14 cellular contexts compared by ENCODE assay signal in genomic region chr2:172859821-172860707, GRCh38.
DNase-seq lines count a peak whose midpoint lies in the region; ATAC-seq and TF ChIP-seq lines count a peak whose summit lies in the region.
"Had no signal": no experiment of that assay in that cellular context is flagged by ENCODE, and none has a peak within 500 bp of the region (broad histone marks: within the 10 kb centered on the region; RNA-seq: fewer than 3 reads in every experiment).

No MANE protein-coding gene starts in this region.

- H3F3A ChIP-seq in GM23338 (replicated peaks; ENCODE audit: low read depth), result no peaks in the 10 kb centered on the region

- no peaks in the 10 kb centered on the region for H4K20me1 ChIP-seq in GM23338 (replicated peaks; ENCODE audit: insufficient read depth)

- no peaks in the 10 kb centered on the region for H3K36me3 Mint-ChIP-seq in GM23338 (ENCODE audit: low read depth)

- no peak for TF ChIP-seq EP300 in tibial nerve (IDR thresholded peaks at IDR 0.05)

- H2AFZ ChIP-seq in GM23338, result peak overlapping the region; percentile 3; the same call in 1 of the 2 replicates

- H3K9me3 ChIP-seq in mesodermal cell (ENCODE audit: control insufficient read depth, low read length) (no peaks in the 10 kb centered on the region), tibial nerve (no peaks in the 10 kb centered on the region)
- H3K9me3 ChIP-seq: SJSA1 had no signal

- no peaks in the 10 kb centered on the region for H3K9me3 Mint-ChIP-seq in GM23338

- H3K79me2 ChIP-seq in GM23338 (replicated peaks; ENCODE audit: insufficient read depth), result no peaks in the 10 kb centered on the region

- peaks cover 8% of the 10 kb centered on the region; the same call in 2 of the 3 replicates for H3K4me1 Mint-ChIP-seq in GM23338

- no peaks in the 10 kb centered on the region for H3K27me3 Mint-ChIP-seq in GM23338 (ENCODE audit: insufficient read depth, low read depth, poor library complexity)

- H3K9me2 ChIP-seq in GM23338 (ENCODE audit: insufficient read depth), result no peaks in the 10 kb centered on the region

- no peak overlapping the region for H3K27ac Mint-ChIP-seq in GM23338
- H3K27ac Mint-ChIP-seq: activated naive CD8-positive, alpha-beta T cell had no signal

- H3K4me1 ChIP-seq in GM23338 (ENCODE audit: insufficient read depth) (peaks cover 9% of the 10 kb centered on the region; the same call in 1 of the 2 replicates), mesodermal cell (ENCODE audit: control insufficient read depth, insufficient read depth, low read length, poor library complexity, severe bottlenecking) (peaks cover 11% of the 10 kb centered on the region), tibial nerve (peaks cover 0 to 15% (median 5%) of the 10 kb centered on the region in 4 donors)

- no peak overlapping the region for H3K4me3 ChIP-seq in GM23338
- H3K4me3 ChIP-seq in choroid plexus epithelial cell (ENCODE audit: low read depth, low read length), result peak overlapping the region; percentile 44
- no peak overlapping the region for H3K4me3 ChIP-seq in mesodermal cell (ENCODE audit: extremely low read depth, insufficient read depth, low read length, poor library complexity, severe bottlenecking)
- H3K4me3 ChIP-seq in tibial nerve, result peak overlapping the region in 1 of 4 donors; percentile 23
- H3K4me3 ChIP-seq: SJSA1 had no signal

- no peak for TF ChIP-seq POLR2A in tibial nerve (IDR thresholded peaks at IDR 0.05)

- H3K27ac ChIP-seq in GM23338 (ENCODE audit: low read depth), result no peak overlapping the region
- H3K27ac ChIP-seq in mesodermal cell (ENCODE audit: low read depth, low read length, severe bottlenecking), result peak overlapping the region; percentile 36
- H3K27ac ChIP-seq in tibial nerve, result no peak overlapping the region
- H3K27ac ChIP-seq: C4-2B, SJSA1 had no signal

- DNase-seq in GM23338 (ENCODE audit: low spot score) (no peak), NCI-H510A (lab: John Stamatoyannopoulos, UW) (peak; percentile 9), choroid plexus epithelial cell (ENCODE audit: low read depth) (peak; percentile 26), T1000 (lab: John Stamatoyannopoulos, UW) (no peak), CD1c-positive myeloid dendritic cell (ENCODE audit: extremely low spot score) (no peak), tibial nerve (ENCODE audit: low spot score in 2 of 2) (no peak)
- DNase-seq: activated CD4-positive, alpha-beta T cell treated with anti-CD3 and anti-CD28 coated beads, Interleukin-2, amount 50 U/mL, for 48 hours; NCI-H1694 had no signal

- 85 to 86% methylated on average over 5 to 8 of the region's 10 CpGs for WGBS in mesodermal cell (ENCODE audit: insufficient coverage in 2 of 2), 2 experiments
- WGBS in tibial nerve, 2 donors, result 22 to 36% methylated on average over 10 of the region's 10 CpGs

- H3K36me3 ChIP-seq in GM23338 (ENCODE audit: insufficient read depth) (no peaks in the 10 kb centered on the region), mesodermal cell (ENCODE audit: control insufficient read depth, insufficient read depth, low read length) (no peaks in the 10 kb centered on the region), tibial nerve (no peaks in the 10 kb centered on the region)
- H3K36me3 ChIP-seq: SJSA1 had no signal

- H3K27me3 ChIP-seq in GM23338 (ENCODE audit: insufficient read depth) (no peaks in the 10 kb centered on the region), tibial nerve (no peaks in the 10 kb centered on the region)
- H3K27me3 ChIP-seq: SJSA1 had no signal

- no peak overlapping the region for H3K4me2 ChIP-seq in GM23338

- H3K4me3 Mint-ChIP-seq in GM23338, result no peak overlapping the region
- H3K4me3 Mint-ChIP-seq: activated naive CD8-positive, alpha-beta T cell had no signal

- ATAC-seq in GM23338, result no peak
- ATAC-seq in GM18909 (IDR thresholded peaks at IDR 0.05; ENCODE audit: poor library complexity, unreplicated experiment), result no peak
- ATAC-seq: left lobe of liver had no signal

- TF ChIP-seq CTCF in GM23338 (conservative IDR thresholded peaks at IDR 0.05; ENCODE audit: low read depth in 2 of 2) (no peak), choroid plexus epithelial cell (conservative IDR thresholded peaks at IDR 0.05; ENCODE audit: low read depth, low read length) (no peak), tibial nerve (IDR thresholded peaks at IDR 0.05) (no peak)

TF ChIP-seq in GM23338, 12 proteins besides CTCF, POLR2A, EP300 and RAD21 (continues in another document):
- TF ChIP-seq, protein P1, sequence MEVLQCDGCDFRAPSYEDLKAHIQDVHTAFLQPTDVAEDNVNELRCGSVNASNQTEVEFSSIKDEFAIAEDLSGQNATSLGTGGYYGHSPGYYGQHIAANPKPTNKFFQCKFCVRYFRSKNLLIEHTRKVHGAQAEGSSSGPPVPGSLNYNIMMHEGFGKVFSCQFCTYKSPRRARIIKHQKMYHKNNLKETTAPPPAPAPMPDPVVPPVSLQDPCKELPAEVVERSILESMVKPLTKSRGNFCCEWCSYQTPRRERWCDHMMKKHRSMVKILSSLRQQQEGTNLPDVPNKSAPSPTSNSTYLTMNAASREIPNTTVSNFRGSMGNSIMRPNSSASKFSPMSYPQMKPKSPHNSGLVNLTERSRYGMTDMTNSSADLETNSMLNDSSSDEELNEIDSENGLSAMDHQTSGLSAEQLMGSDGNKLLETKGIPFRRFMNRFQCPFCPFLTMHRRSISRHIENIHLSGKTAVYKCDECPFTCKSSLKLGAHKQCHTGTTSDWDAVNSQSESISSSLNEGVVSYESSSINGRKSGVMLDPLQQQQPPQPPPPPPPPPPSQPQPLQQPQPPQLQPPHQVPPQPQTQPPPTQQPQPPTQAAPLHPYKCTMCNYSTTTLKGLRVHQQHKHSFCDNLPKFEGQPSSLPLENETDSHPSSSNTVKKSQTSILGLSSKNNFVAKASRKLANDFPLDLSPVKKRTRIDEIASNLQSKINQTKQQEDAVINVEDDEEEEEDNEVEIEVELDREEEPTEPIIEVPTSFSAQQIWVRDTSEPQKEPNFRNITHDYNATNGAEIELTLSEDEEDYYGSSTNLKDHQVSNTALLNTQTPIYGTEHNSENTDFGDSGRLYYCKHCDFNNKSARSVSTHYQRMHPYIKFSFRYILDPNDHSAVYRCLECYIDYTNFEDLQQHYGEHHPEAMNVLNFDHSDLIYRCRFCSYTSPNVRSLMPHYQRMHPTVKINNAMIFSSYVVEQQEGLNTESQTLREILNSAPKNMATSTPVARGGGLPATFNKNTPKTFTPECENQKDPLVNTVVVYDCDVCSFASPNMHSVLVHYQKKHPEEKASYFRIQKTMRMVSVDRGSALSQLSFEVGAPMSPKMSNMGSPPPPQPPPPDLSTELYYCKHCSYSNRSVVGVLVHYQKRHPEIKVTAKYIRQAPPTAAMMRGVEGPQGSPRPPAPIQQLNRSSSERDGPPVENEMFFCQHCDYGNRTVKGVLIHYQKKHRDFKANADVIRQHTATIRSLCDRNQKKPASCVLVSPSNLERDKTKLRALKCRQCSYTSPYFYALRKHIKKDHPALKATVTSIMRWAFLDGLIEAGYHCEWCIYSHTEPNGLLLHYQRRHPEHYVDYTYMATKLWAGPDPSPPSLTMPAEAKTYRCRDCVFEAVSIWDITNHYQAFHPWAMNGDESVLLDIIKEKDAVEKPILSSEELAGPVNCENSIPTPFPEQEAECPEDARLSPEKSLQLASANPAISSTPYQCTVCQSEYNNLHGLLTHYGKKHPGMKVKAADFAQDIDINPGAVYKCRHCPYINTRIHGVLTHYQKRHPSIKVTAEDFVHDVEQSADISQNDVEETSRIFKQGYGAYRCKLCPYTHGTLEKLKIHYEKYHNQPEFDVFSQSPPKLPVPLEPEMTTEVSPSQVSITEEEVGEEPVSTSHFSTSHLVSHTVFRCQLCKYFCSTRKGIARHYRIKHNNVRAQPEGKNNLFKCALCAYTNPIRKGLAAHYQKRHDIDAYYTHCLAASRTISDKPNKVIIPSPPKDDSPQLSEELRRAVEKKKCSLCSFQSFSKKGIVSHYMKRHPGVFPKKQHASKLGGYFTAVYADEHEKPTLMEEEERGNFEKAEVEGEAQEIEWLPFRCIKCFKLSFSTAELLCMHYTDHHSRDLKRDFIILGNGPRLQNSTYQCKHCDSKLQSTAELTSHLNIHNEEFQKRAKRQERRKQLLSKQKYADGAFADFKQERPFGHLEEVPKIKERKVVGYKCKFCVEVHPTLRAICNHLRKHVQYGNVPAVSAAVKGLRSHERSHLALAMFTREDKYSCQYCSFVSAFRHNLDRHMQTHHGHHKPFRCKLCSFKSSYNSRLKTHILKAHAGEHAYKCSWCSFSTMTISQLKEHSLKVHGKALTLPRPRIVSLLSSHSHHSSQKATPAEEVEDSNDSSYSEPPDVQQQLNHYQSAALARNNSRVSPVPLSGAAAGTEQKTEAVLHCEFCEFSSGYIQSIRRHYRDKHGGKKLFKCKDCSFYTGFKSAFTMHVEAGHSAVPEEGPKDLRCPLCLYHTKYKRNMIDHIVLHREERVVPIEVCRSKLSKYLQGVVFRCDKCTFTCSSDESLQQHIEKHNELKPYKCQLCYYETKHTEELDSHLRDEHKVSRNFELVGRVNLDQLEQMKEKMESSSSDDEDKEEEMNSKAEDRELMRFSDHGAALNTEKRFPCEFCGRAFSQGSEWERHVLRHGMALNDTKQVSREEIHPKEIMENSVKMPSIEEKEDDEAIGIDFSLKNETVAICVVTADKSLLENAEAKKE (CRISPR knock-in tag; IDR thresholded peaks at IDR 0.05), result no peak
- TF ChIP-seq ZNF331 (CRISPR knock-in tag; IDR thresholded peaks at IDR 0.05; ENCODE audit: low read depth), result no peak
- TF ChIP-seq, protein P2, sequence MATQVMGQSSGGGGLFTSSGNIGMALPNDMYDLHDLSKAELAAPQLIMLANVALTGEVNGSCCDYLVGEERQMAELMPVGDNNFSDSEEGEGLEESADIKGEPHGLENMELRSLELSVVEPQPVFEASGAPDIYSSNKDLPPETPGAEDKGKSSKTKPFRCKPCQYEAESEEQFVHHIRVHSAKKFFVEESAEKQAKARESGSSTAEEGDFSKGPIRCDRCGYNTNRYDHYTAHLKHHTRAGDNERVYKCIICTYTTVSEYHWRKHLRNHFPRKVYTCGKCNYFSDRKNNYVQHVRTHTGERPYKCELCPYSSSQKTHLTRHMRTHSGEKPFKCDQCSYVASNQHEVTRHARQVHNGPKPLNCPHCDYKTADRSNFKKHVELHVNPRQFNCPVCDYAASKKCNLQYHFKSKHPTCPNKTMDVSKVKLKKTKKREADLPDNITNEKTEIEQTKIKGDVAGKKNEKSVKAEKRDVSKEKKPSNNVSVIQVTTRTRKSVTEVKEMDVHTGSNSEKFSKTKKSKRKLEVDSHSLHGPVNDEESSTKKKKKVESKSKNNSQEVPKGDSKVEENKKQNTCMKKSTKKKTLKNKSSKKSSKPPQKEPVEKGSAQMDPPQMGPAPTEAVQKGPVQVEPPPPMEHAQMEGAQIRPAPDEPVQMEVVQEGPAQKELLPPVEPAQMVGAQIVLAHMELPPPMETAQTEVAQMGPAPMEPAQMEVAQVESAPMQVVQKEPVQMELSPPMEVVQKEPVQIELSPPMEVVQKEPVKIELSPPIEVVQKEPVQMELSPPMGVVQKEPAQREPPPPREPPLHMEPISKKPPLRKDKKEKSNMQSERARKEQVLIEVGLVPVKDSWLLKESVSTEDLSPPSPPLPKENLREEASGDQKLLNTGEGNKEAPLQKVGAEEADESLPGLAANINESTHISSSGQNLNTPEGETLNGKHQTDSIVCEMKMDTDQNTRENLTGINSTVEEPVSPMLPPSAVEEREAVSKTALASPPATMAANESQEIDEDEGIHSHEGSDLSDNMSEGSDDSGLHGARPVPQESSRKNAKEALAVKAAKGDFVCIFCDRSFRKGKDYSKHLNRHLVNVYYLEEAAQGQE (IDR thresholded peaks at IDR 0.05; ENCODE audit: unreplicated experiment), result no peak

Comparison
In these comparisons a context has a peak if more than half of its experiments do, and no peak if none do; other contexts are left out.
1. DNase-seq: peak in NCI-H510A (single experiment) and choroid plexus epithelial cell (single experiment); none in GM23338 (single experiment), T1000 (single experiment), CD1c-positive myeloid dendritic cell (single experiment) and tibial nerve (0 of 2).